19 cellular contexts compared by ENCODE assay signal in the genomic region with DNA sequence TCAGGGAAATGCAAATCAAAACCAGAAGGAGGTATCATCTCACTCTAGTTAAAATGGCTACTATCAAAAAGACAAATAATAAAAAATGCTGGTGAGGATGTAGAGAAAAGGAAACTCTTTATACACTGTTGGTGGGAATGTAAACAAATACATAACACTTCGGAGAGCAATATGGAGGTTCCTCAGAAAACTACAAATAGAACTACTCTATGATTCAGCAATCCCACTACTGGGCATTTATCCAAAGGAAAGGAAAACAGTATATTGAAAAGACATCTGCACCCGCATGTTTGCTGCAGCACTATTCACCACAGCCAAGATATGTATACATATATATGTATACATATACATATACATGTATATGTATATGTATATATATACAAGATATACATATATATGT.
DNase-seq lines count a peak whose midpoint lies in the region; ATAC-seq and TF ChIP-seq lines count a peak whose summit lies in the region.
"Had no signal": no experiment of that assay in that cellular context is flagged by ENCODE, and none has a peak within 500 bp of the region (broad histone marks: within the 10 kb centered on the region; RNA-seq: fewer than 3 reads in every experiment).

No MANE protein-coding gene starts in this region.

- no peak overlapping the region for H3K9ac ChIP-seq in IMR-90 (ENCODE audit: low read depth, low read length)
- H3K9ac ChIP-seq: SK-N-SH had no signal

- H3K9me3 ChIP-seq in IMR-90 (ENCODE audit: control insufficient read depth, insufficient read depth, low read length) (no peaks in the 10 kb centered on the region), Peyer's patch (no peaks in the 10 kb centered on the region)
- H3K9me3 ChIP-seq: SK-N-SH had no signal

- no peak overlapping the region for H2AK9ac ChIP-seq in IMR-90 (replicated peaks; ENCODE audit: low read depth, low read length, poor library complexity)

- H3K4me3 ChIP-seq in IMR-90 (ENCODE audit: insufficient read depth, low read depth, low read length), result no peak overlapping the region
- H3K4me3 ChIP-seq in Peyer's patch, result no peak overlapping the region
- H3K4me3 ChIP-seq: PC-9 had no signal

- H3K4ac ChIP-seq in IMR-90 (ENCODE audit: low read depth, low read length), result no peak overlapping the region

- intact Hi-C loops in IMR-90 (cut with micrococcal nuclease) (no loop called here), natural killer cell (cut with micrococcal nuclease) (no loop called here)

- H4K5ac ChIP-seq in IMR-90 (ENCODE audit: low read depth, low read length), result no peak overlapping the region

- WGBS in IMR-90 (ENCODE audit: extremely low coverage in 2 of 2, insufficient read length in 1 of 2), 2 experiments, result no CpG with 5 or more reads among the region's 2 CpGs

- H3K9me3 Mint-ChIP-seq in natural killer cell, result no peaks in the 10 kb centered on the region

- peaks cover 8 to 24% of the 10 kb centered on the region in 2 donors for H3K27me3 Mint-ChIP-seq in natural killer cell (ENCODE audit: low read depth in 2 of 2)
- H3K27me3 Mint-ChIP-seq: IgD-negative memory B cell had no signal

- no peak for ATAC-seq in IMR-90 (ENCODE audit: low read depth)
- ATAC-seq in natural killer cell, result no peak
- no peak for ATAC-seq in HG03565 (IDR thresholded peaks at IDR 0.05; ENCODE audit: unreplicated experiment)

- no peak for TF ChIP-seq RAD21 in IMR-90 (IDR thresholded peaks at IDR 0.05; ENCODE audit: low read length)

- H3K4me2 ChIP-seq in IMR-90 (ENCODE audit: low read depth, low read length), result no peak overlapping the region
- H3K4me2 ChIP-seq: PC-9, SK-N-SH had no signal

- POLR2A ChIA-PET in IMR-90 (lab: Charles Lee; ENCODE audit: unreplicated experiment), result no interaction called here

- H3K14ac ChIP-seq in IMR-90 (replicated peaks; ENCODE audit: low read depth, low read length), result no peak overlapping the region

- H4K20me1 ChIP-seq in IMR-90 (ENCODE audit: insufficient read depth, low read length), result no peaks in the 10 kb centered on the region

- CTCF ChIA-PET in IMR-90 (lab: Yijun Ruan, JAX), result no interaction called here

- H3K36me3 Mint-ChIP-seq in natural killer cell, result peaks cover 8% of the 10 kb centered on the region
- H3K36me3 Mint-ChIP-seq: CD4-positive, CD25-positive, alpha-beta regulatory T cell; IgD-negative memory B cell had no signal

- H3K27ac Mint-ChIP-seq in natural killer cell, result no peak overlapping the region
- H3K27ac Mint-ChIP-seq: CD4-positive, CD25-positive, alpha-beta regulatory T cell; IgD-negative memory B cell had no signal

- no peak overlapping the region for H3K27ac ChIP-seq in IMR-90 (ENCODE audit: insufficient read depth, low read length)
- no peak overlapping the region for H3K27ac ChIP-seq in Peyer's patch
- H3K27ac ChIP-seq: PC-9 had no signal

- no peak overlapping the region for H2BK15ac ChIP-seq in IMR-90 (ENCODE audit: low read depth, low read length)

- H2BK20ac ChIP-seq in IMR-90 (ENCODE audit: low read depth, low read length), result no peak overlapping the region

- DNase-seq in EL (peak; percentile 28), IMR-90 (peak; percentile 12), brain pericyte (ENCODE audit: low read depth, low spot score) (peak; percentile 58), iris pigment epithelial cell (ENCODE audit: low read depth) (peak; percentile 23), Peyer's patch (no peak), natural killer cell (no peak), NCI-H345 (lab: John Stamatoyannopoulos, UW) (no peak)
- DNase-seq: ACHN; Calu3; CD4-positive, CD25-positive, alpha-beta regulatory T cell; DMS79 treated with DMSO at 0.1 percent for 48 hours; NCI-H1436; NCI-H2081 treated with DMSO at 0.1 percent for 48 hours; NCI-H446; PC-9; Right ventricle myocardium superior; SK-N-SH had no signal

- no peak overlapping the region for H2AFZ ChIP-seq in IMR-90 (replicated peaks; ENCODE audit: low read length, poor library complexity)
- H2AFZ ChIP-seq: PC-9 had no signal

- H2BK120ac ChIP-seq in IMR-90 (ENCODE audit: low read depth, low read length), result no peak overlapping the region

- no peak overlapping the region for H3K56ac ChIP-seq in IMR-90 (ENCODE audit: extremely low read depth, insufficient read depth, low read length)

- H4K8ac ChIP-seq in IMR-90 (ENCODE audit: low read depth in 2 of 2, low read length in 2 of 2), result no peak overlapping the region

- no peak overlapping the region for H3K4me3 Mint-ChIP-seq in natural killer cell
- H3K4me3 Mint-ChIP-seq: CD4-positive, CD25-positive, alpha-beta regulatory T cell; IgD-negative memory B cell had no signal

- H3K27me3 ChIP-seq in IMR-90 (ENCODE audit: control insufficient read depth, insufficient read depth, low read length) (no peaks in the 10 kb centered on the region; the same call in 1 of the 2 replicates), Peyer's patch (no peaks in the 10 kb centered on the region)

- TF ChIP-seq POLR2A in IMR-90 (IDR thresholded peaks at IDR 0.05; ENCODE audit: low read depth, low read length) (no peak), Peyer's patch (IDR thresholded peaks at IDR 0.05) (no peak)

- no peak overlapping the region for H4K91ac ChIP-seq in IMR-90 (ENCODE audit: insufficient read depth, low read depth, low read length)

- H3K9me1 ChIP-seq in IMR-90 (ENCODE audit: insufficient read depth, low read length), result no peaks in the 10 kb centered on the region; the same call in 1 of the 2 replicates

- no peak overlapping the region for H3K23ac ChIP-seq in IMR-90 (ENCODE audit: low read depth, low read length)

- H3K4me1 Mint-ChIP-seq in natural killer cell, result no peaks in the 10 kb centered on the region
- H3K4me1 Mint-ChIP-seq: CD4-positive, CD25-positive, alpha-beta regulatory T cell; IgD-negative memory B cell had no signal

- BruUV-seq in IMR-90 (replicated peaks; lab: Mats Ljungman, UMichigan), result no TSS peak

- in situ Hi-C loops in IMR-90 (cut with MboI; ENCODE audit: low sequenced_read_pairs), result no loop called here

- no peak for TF ChIP-seq CTCF in IMR-90 (conservative IDR thresholded peaks at IDR 0.05; ENCODE audit: low read depth, low read length)
- TF ChIP-seq CTCF in Peyer's patch (IDR thresholded peaks at IDR 0.05), result no peak
- TF ChIP-seq CTCF in natural killer cell (IDR thresholded peaks at IDR 0.05), result no peak

- H3K4me1 ChIP-seq in IMR-90 (ENCODE audit: control insufficient read depth, insufficient read depth, low read length) (no peaks in the 10 kb centered on the region), Peyer's patch (no peaks in the 10 kb centered on the region)

- H3K79me1 ChIP-seq in IMR-90 (ENCODE audit: low read depth in 1 of 2, low read length in 2 of 2), result no peaks in the 10 kb centered on the region

- dilution Hi-C loops in IMR-90 (cut with HindIII; ENCODE audit: low sequenced_read_pairs, unreplicated experiment), result no loop called here

- no peak overlapping the region for H3K18ac ChIP-seq in IMR-90 (ENCODE audit: low read depth, low read length)

- no peak overlapping the region for H2BK5ac ChIP-seq in IMR-90 (ENCODE audit: low read depth, low read length, poor library complexity, severe bottlenecking)

- no peaks in the 10 kb centered on the region for H3K36me3 ChIP-seq in IMR-90 (ENCODE audit: control insufficient read depth, insufficient read depth, low read length)
- H3K36me3 ChIP-seq in Peyer's patch, result no peaks in the 10 kb centered on the region

- no peak overlapping the region for H2AK5ac ChIP-seq in IMR-90 (ENCODE audit: low read depth, low read length)

TF ChIP-seq in IMR-90, 13 proteins besides CTCF, POLR2A, EP300 and RAD21:
- no peak for TF ChIP-seq FOS (IDR thresholded peaks at IDR 0.05; ENCODE audit: low read depth, low read length)
- TF ChIP-seq MAZ (IDR thresholded peaks at IDR 0.05; ENCODE audit: borderline replicate concordance, low read depth, low read length), result no peak
- no peak for TF ChIP-seq CHD1 (IDR thresholded peaks at IDR 0.05; ENCODE audit: low read depth, low read length)
- no peak for TF ChIP-seq ELK1 (IDR thresholded peaks at IDR 0.05; ENCODE audit: borderline replicate concordance, low read depth, low read length)
- TF ChIP-seq RFX5 (IDR thresholded peaks at IDR 0.05; ENCODE audit: low read depth, low read length), result no peak

Comparison
In these comparisons a context has a peak if more than half of its experiments do, and no peak if none do; other contexts are left out.
1. DNase-seq: peak in EL (single experiment), IMR-90 (single experiment), brain pericyte (single experiment) and iris pigment epithelial cell (single experiment); none in Peyer's patch (0 of 3), natural killer cell (single experiment) and NCI-H345 (single experiment).